Comparison of ENCODE assay signal across 38 cellular contexts in the genomic region with DNA sequence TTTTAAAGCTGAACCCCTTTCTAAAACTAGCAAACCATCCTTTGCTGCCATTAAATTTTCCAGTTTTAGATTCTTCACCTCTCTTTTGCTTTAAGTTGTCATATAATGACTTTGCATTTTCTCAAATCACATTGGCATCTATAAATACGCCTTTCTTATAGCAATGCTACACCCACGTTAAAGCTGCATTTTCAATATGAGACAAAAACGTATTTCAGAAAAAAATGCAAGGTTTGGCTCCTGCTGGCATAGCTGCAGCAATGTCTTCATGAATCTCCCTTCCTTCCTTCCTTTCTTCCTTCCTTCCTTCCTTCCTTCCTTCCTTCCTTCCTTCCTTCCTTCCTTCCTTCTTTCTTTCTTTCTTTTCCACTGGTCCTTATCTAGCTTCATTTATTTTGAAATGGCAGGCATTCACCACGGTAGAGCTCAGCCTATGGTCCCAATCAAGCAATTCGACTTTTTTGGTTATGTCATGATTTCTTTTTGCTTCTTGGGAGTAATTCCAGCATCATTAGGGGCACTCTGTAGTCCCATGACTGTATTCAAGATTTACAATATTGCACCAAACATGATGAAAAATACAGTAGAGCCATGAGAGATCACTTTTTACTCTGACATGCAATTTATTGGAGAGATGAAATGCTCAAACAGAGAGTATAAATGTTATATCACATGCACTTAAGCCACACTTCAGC. TPM values are rescaled to one million over a fixed set of nuclear protein-coding genes. Genes with fewer than 3 reads are reported as not detected.
"Had no signal": no experiment of that assay in that cellular context is flagged by ENCODE, and none has a peak within 500 bp of the region (broad histone marks: within the 10 kb centered on the region; RNA-seq: fewer than 3 reads in every experiment).

No MANE protein-coding gene starts in this region.

- H3K4me3 ChIP-seq: MG63 had no signal

- H3K9ac ChIP-seq: KMS-11 had no signal

- H3K4me2 ChIP-seq: KMS-11 had no signal

- H3K27ac ChIP-seq: KMS-11 had no signal

- H3K36me3 ChIP-seq: MG63 had no signal

- H3K27me3 ChIP-seq: MG63 had no signal

- DNase-seq: Karpas-422, Kasumi-1, MG63, MM.1S, NCI-H1048, NCI-H1092, NCI-H1092 treated with DMSO at 0.1 percent for 48 hours, NCI-H1105, NCI-H1105 treated with DMSO at 0.1 percent for 48 hours, NCI-H1417, NCI-H1417 treated with DMSO at 0.1 percent for 48 hours, NCI-H1436, NCI-H1436 treated with DMSO at 0.1 percent for 48 hours, NCI-H146, NCI-H1694, NCI-H1694 treated with DMSO at 0.1 percent for 48 hours, NCI-H187, NCI-H187 treated with DMSO at 0.1 percent for 48 hours, NCI-H1930, NCI-H2029, NCI-H2029 treated with DMSO at 0.1 percent for 48 hours, NCI-H2081, NCI-H2081 treated with DMSO at 0.1 percent for 48 hours, NCI-H2107, NCI-H2171, NCI-H2171 treated with DMSO at 0.1 percent for 48 hours, NCI-H2227 treated with DMSO at 0.1 percent for 48 hours, NCI-H226, NCI-H345, NCI-H446, NCI-H446 treated with DMSO at 0.1 percent for 48 hours, NCI-H510A, NCI-H510A treated with DMSO at 0.1 percent for 48 hours had no signal

RNA-seq across cellular contexts. Expression of gene UGT1A10, which starts 8.8 kb away (rescaled TPM):
- total RNA-seq: LHCN-M2, M059J, MCF 10A, NCI-H460 had no signal

RNA-seq across cellular contexts. Expression of gene UGT1A8, which starts 10.0 kb away (rescaled TPM):
- total RNA-seq: LHCN-M2, M059J, MCF 10A, NCI-H460 had no signal

RNA-seq across cellular contexts. Expression of gene UGT1A9, which starts 44.2 kb away (rescaled TPM):
- total RNA-seq: LHCN-M2, MCF 10A, NCI-H460 had no signal

RNA-seq across cellular contexts. Expression of gene UGT1A7, which starts 54.2 kb away (rescaled TPM):
- total RNA-seq: LHCN-M2, M059J, MCF 10A, NCI-H460 had no signal
